ENCODE assay signal across 1 cellular context in the genomic region with DNA sequence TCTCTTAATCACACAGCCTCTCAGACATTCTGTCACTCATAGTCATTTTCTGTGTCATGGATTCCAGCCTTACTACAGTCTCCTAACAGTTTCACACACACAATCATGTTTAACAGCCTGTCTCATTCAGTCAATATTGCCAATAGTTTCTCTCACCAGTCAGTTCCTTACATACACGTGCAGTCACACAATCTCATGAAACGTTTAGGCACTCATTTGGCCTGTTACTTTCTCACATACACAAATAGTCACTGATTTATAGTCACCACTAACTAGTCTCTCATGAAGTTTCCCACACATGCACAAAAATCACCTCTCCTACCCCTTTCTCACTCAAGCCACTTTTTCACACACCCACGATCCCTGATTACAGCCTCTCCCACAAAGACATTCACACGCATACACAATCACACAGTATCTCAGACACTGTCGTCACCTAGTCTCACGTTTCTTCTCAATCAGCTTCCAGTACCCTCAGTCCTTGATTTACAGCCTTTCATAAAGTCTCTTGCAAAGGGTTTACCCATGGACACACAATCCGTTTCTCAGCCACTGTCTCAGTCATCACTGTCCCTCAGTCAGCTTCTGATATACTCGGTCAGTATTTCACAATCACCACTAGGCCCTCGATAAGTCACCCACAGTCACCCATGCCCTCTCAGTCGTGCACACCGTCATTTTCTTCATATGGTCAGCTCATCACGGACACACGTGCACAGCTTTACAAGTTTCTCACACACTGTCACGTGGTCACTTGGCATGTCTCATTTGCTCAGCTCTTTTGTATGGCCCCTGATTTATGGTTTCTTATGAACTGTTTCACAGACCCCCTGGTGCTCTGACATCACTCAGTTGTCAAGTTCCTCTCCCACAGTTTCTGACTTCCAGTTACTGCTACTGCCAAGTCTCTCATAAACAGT.
TF ChIP-seq lines count a peak whose summit lies in the region.

No MANE protein-coding gene starts in this region.

TF ChIP-seq in GM12878, 131 proteins besides CTCF, POLR2A, EP300 and RAD21 (continued from another document and continues in another):
- TF ChIP-seq, protein P1, sequence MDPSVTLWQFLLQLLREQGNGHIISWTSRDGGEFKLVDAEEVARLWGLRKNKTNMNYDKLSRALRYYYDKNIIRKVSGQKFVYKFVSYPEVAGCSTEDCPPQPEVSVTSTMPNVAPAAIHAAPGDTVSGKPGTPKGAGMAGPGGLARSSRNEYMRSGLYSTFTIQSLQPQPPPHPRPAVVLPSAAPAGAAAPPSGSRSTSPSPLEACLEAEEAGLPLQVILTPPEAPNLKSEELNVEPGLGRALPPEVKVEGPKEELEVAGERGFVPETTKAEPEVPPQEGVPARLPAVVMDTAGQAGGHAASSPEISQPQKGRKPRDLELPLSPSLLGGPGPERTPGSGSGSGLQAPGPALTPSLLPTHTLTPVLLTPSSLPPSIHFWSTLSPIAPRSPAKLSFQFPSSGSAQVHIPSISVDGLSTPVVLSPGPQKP (IDR thresholded peaks at IDR 0.05; ENCODE audit: low read depth, low read length): no peak
- TF ChIP-seq ZSCAN29 (IDR thresholded peaks at IDR 0.05): no peak
- TF ChIP-seq FOXM1 (IDR thresholded peaks at IDR 0.05; ENCODE audit: low read depth, low read length): 0 out of 2 replicates have a peak, but pooled peaks have one; percentile 22
- no peak for TF ChIP-seq NR2F1 (conservative IDR thresholded peaks at IDR 0.05)
- no peak for TF ChIP-seq NR2C2 (IDR thresholded peaks at IDR 0.05; ENCODE audit: borderline replicate concordance, control insufficient read depth, insufficient read length, low read depth)
- TF ChIP-seq ZNF207 (IDR thresholded peaks at IDR 0.05; ENCODE audit: borderline replicate concordance): no peak
- TF ChIP-seq TCF3 (IDR thresholded peaks at IDR 0.05; ENCODE audit: borderline replicate concordance, insufficient read depth, low read depth, low read length): no peak
- TF ChIP-seq EED (IDR thresholded peaks at IDR 0.05; ENCODE audit: low read depth): no peak
- no peak for TF ChIP-seq SUPT20H (IDR thresholded peaks at IDR 0.05; ENCODE audit: borderline replicate concordance, control insufficient read depth, low read depth, low read length)
- TF ChIP-seq, protein P2, sequence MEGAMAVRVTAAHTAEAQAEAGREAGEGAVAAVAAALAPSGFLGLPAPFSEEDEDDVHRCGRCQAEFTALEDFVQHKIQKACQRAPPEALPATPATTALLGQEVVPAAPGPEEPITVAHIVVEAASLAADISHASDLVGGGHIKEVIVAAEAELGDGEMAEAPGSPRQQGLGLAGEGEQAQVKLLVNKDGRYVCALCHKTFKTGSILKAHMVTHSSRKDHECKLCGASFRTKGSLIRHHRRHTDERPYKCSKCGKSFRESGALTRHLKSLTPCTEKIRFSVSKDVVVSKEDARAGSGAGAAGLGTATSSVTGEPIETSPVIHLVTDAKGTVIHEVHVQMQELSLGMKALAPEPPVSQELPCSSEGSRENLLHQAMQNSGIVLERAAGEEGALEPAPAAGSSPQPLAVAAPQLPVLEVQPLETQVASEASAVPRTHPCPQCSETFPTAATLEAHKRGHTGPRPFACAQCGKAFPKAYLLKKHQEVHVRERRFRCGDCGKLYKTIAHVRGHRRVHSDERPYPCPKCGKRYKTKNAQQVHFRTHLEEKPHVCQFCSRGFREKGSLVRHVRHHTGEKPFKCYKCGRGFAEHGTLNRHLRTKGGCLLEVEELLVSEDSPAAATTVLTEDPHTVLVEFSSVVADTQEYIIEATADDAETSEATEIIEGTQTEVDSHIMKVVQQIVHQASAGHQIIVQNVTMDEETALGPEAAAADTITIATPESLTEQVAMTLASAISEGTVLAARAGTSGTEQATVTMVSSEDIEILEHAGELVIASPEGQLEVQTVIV (IDR thresholded peaks at IDR 0.05; ENCODE audit: borderline replicate concordance, partially characterized antibody): no peak
- TF ChIP-seq, protein P3, sequence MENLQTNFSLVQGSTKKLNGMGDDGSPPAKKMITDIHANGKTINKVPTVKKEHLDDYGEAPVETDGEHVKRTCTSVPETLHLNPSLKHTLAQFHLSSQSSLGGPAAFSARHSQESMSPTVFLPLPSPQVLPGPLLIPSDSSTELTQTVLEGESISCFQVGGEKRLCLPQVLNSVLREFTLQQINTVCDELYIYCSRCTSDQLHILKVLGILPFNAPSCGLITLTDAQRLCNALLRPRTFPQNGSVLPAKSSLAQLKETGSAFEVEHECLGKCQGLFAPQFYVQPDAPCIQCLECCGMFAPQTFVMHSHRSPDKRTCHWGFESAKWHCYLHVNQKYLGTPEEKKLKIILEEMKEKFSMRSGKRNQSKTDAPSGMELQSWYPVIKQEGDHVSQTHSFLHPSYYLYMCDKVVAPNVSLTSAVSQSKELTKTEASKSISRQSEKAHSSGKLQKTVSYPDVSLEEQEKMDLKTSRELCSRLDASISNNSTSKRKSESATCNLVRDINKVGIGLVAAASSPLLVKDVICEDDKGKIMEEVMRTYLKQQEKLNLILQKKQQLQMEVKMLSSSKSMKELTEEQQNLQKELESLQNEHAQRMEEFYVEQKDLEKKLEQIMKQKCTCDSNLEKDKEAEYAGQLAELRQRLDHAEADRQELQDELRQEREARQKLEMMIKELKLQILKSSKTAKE (IDR thresholded peaks at IDR 0.05; ENCODE audit: low read depth, poor library complexity, severe bottlenecking): no peak
- TF ChIP-seq SMAD1 (IDR thresholded peaks at IDR 0.05; ENCODE audit: low read depth, partially characterized antibody): peak; percentile 96
- no peak for TF ChIP-seq PAX8 (IDR thresholded peaks at IDR 0.05)
- TF ChIP-seq BHLHE40 (IDR thresholded peaks at IDR 0.05; ENCODE audit: borderline replicate concordance in 1 of 2, low read depth in 2 of 2, low read length in 1 of 2): peak; percentile 85 to 87
- TF ChIP-seq HCFC1 (IDR thresholded peaks at IDR 0.05; ENCODE audit: low read length): no peak
- no peak for TF ChIP-seq STAT1 (conservative IDR thresholded peaks at IDR 0.05)
- TF ChIP-seq, protein P4, sequence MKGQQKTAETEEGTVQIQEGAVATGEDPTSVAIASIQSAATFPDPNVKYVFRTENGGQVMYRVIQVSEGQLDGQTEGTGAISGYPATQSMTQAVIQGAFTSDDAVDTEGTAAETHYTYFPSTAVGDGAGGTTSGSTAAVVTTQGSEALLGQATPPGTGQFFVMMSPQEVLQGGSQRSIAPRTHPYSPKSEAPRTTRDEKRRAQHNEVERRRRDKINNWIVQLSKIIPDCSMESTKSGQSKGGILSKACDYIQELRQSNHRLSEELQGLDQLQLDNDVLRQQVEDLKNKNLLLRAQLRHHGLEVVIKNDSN (IDR thresholded peaks at IDR 0.05; ENCODE audit: borderline replicate concordance, extremely low read length, insufficient read depth, low read depth, low read length): no peak
- no peak for TF ChIP-seq ASH2L (IDR thresholded peaks at IDR 0.05; ENCODE audit: borderline replicate concordance, low read depth)
- no peak for TF ChIP-seq ZZZ3 (IDR thresholded peaks at IDR 0.05; ENCODE audit: control insufficient read depth, insufficient read length, low read depth)
- TF ChIP-seq JUNB (IDR thresholded peaks at IDR 0.05): no peak
- TF ChIP-seq SRF (IDR thresholded peaks at IDR 0.05; ENCODE audit: low read depth in 2 of 2, low read length in 2 of 2): no peak
- TF ChIP-seq IKZF1 (conservative IDR thresholded peaks at IDR 0.05): no peak
- TF ChIP-seq ATF7 (IDR thresholded peaks at IDR 0.05; ENCODE audit: low read depth): peak; percentile 89
- TF ChIP-seq SREBF1 (IDR thresholded peaks at IDR 0.05; ENCODE audit: low read length): no peak
- no peak for TF ChIP-seq BCL11A (IDR thresholded peaks at IDR 0.05; ENCODE audit: low read depth, low read length)
- TF ChIP-seq, protein P5, sequence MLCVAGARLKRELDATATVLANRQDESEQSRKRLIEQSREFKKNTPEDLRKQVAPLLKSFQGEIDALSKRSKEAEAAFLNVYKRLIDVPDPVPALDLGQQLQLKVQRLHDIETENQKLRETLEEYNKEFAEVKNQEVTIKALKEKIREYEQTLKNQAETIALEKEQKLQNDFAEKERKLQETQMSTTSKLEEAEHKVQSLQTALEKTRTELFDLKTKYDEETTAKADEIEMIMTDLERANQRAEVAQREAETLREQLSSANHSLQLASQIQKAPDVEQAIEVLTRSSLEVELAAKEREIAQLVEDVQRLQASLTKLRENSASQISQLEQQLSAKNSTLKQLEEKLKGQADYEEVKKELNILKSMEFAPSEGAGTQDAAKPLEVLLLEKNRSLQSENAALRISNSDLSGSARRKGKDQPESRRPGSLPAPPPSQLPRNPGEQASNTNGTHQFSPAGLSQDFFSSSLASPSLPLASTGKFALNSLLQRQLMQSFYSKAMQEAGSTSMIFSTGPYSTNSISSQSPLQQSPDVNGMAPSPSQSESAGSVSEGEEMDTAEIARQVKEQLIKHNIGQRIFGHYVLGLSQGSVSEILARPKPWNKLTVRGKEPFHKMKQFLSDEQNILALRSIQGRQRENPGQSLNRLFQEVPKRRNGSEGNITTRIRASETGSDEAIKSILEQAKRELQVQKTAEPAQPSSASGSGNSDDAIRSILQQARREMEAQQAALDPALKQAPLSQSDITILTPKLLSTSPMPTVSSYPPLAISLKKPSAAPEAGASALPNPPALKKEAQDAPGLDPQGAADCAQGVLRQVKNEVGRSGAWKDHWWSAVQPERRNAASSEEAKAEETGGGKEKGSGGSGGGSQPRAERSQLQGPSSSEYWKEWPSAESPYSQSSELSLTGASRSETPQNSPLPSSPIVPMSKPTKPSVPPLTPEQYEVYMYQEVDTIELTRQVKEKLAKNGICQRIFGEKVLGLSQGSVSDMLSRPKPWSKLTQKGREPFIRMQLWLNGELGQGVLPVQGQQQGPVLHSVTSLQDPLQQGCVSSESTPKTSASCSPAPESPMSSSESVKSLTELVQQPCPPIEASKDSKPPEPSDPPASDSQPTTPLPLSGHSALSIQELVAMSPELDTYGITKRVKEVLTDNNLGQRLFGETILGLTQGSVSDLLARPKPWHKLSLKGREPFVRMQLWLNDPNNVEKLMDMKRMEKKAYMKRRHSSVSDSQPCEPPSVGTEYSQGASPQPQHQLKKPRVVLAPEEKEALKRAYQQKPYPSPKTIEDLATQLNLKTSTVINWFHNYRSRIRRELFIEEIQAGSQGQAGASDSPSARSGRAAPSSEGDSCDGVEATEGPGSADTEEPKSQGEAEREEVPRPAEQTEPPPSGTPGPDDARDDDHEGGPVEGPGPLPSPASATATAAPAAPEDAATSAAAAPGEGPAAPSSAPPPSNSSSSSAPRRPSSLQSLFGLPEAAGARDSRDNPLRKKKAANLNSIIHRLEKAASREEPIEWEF (IDR thresholded peaks at IDR 0.05; ENCODE audit: insufficient replicate concordance, low read depth, low read length): peak; percentile 98
- TF ChIP-seq, protein P6, sequence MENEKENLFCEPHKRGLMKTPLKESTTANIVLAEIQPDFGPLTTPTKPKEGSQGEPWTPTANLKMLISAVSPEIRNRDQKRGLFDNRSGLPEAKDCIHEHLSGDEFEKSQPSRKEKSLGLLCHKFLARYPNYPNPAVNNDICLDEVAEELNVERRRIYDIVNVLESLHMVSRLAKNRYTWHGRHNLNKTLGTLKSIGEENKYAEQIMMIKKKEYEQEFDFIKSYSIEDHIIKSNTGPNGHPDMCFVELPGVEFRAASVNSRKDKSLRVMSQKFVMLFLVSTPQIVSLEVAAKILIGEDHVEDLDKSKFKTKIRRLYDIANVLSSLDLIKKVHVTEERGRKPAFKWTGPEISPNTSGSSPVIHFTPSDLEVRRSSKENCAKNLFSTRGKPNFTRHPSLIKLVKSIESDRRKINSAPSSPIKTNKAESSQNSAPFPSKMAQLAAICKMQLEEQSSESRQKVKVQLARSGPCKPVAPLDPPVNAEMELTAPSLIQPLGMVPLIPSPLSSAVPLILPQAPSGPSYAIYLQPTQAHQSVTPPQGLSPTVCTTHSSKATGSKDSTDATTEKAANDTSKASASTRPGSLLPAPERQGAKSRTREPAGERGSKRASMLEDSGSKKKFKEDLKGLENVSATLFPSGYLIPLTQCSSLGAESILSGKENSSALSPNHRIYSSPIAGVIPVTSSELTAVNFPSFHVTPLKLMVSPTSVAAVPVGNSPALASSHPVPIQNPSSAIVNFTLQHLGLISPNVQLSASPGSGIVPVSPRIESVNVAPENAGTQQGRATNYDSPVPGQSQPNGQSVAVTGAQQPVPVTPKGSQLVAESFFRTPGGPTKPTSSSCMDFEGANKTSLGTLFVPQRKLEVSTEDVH (IDR thresholded peaks at IDR 0.05; ENCODE audit: low read depth, partially characterized antibody): no peak
- TF ChIP-seq MTA2 (IDR thresholded peaks at IDR 0.05; ENCODE audit: low read depth): peak; percentile 23; the same call in 1 of the 2 replicates
- no peak for TF ChIP-seq SIN3A (IDR thresholded peaks at IDR 0.05; ENCODE audit: low read depth, low read length)
- TF ChIP-seq, protein P7, sequence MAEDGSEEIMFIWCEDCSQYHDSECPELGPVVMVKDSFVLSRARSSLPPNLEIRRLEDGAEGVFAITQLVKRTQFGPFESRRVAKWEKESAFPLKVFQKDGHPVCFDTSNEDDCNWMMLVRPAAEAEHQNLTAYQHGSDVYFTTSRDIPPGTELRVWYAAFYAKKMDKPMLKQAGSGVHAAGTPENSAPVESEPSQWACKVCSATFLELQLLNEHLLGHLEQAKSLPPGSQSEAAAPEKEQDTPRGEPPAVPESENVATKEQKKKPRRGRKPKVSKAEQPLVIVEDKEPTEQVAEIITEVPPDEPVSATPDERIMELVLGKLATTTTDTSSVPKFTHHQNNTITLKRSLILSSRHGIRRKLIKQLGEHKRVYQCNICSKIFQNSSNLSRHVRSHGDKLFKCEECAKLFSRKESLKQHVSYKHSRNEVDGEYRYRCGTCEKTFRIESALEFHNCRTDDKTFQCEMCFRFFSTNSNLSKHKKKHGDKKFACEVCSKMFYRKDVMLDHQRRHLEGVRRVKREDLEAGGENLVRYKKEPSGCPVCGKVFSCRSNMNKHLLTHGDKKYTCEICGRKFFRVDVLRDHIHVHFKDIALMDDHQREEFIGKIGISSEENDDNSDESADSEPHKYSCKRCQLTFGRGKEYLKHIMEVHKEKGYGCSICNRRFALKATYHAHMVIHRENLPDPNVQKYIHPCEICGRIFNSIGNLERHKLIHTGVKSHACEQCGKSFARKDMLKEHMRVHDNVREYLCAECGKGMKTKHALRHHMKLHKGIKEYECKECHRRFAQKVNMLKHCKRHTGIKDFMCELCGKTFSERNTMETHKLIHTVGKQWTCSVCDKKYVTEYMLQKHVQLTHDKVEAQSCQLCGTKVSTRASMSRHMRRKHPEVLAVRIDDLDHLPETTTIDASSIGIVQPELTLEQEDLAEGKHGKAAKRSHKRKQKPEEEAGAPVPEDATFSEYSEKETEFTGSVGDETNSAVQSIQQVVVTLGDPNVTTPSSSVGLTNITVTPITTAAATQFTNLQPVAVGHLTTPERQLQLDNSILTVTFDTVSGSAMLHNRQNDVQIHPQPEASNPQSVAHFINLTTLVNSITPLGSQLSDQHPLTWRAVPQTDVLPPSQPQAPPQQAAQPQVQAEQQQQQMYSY (CRISPR knock-in tag; IDR thresholded peaks at IDR 0.05): no peak
- no peak for TF ChIP-seq RCOR1 (conservative IDR thresholded peaks at IDR 0.05; ENCODE audit: low read depth, low read length)
- TF ChIP-seq NFYA (IDR thresholded peaks at IDR 0.05; ENCODE audit: borderline replicate concordance, low read depth, low read length): no peak
- no peak for TF ChIP-seq RAD51 (IDR thresholded peaks at IDR 0.05)
- TF ChIP-seq POLR2AphosphoS2 (IDR thresholded peaks at IDR 0.05; ENCODE audit: low read depth, low read length): no peak
